8 cellular contexts compared by ENCODE assay signal in the genomic region with DNA sequence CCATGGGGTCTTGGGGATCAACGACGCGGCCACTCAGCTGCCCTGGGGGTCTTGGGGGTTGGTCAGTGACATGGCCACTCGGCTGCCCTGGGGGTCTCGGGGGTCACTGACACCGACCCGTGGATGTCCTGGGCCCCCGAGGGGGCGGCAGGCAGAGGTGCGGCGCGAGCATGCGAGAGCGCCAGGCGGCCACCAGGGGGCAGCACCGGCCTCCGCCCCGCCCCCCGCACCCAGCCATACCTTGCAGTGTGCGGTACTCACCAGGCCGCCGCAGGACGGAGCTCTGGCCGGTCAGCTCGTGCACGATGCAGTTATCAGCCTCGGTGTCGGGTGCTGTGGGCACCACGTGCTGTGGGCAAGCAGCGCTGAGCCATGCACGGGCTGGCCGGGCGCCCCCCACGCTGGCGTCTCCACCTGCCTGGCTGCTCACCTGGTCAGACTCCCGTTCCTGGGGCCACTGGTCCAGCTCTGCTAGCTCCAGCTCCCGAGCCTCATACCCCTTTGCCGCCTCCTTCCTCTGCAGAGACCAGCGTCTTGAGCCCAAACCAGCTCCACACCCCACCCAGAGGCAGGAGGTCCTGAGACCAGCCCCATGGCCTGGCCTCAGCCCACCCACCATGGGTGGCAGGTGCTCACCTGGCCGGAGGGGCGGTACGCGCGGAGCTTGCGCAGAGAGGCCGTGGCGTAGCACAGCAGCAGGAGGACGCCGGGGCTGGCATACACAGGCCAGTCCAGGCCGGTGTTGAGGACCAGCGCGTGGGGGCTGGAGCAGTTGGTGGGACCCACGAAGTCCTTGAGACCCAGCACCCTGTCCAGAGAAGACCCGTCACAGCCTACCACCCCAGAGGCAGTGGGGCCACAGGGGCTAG. TPM values are rescaled to one million over a fixed set of nuclear protein-coding genes. Genes with fewer than 3 reads are reported as not detected.
DNase-seq lines count a peak whose midpoint lies in the region; ATAC-seq, FAIRE-seq and TF ChIP-seq lines count a peak whose summit lies in the region.

No MANE protein-coding gene starts in this region.

- H3K27ac Mint-ChIP-seq in natural killer cell: no peak overlapping the region

- H3K9me2 ChIP-seq in GM23248 (ENCODE audit: insufficient read depth): no peaks in the 10 kb centered on the region

- TF ChIP-seq CTCF in D721Med (IDR thresholded peaks at IDR 0.05; ENCODE audit: insufficient read depth, missing control alignments) (peak; percentile 71), endothelial cell of umbilical vein (IDR thresholded peaks at IDR 0.05; ENCODE audit: extremely low read depth in 1 of 2, insufficient read depth in 1 of 2, low read depth in 1 of 2, low read length in 2 of 2) (peak; percentile 97 to 99), natural killer cell (IDR thresholded peaks at IDR 0.05) (peak; percentile 98)

- ATAC-seq in natural killer cell: peak; percentile 85 to 99 (median 90)
- ATAC-seq in GM21515 (IDR thresholded peaks at IDR 0.05; ENCODE audit: unreplicated experiment): no peak

- H3K4me1 ChIP-seq in GM23248 (ENCODE audit: insufficient read depth): no peaks in the 10 kb centered on the region
- H3K4me1 ChIP-seq in endothelial cell of umbilical vein (ENCODE audit: control insufficient read depth, extremely low read depth, insufficient read depth, low read length): no peaks in the 10 kb centered on the region

- FAIRE-seq in D721Med (lab: Jason Lieb, UNC): no peak
- peak; percentile 90 for FAIRE-seq in endothelial cell of umbilical vein (lab: Jason Lieb, UNC)

- no peaks in the 10 kb centered on the region for H3F3A ChIP-seq in GM23248 (ENCODE audit: insufficient read depth)

- H3K79me2 ChIP-seq in GM23248 (ENCODE audit: insufficient read depth) (peaks cover 20% of the 10 kb centered on the region), endothelial cell of umbilical vein (ENCODE audit: control insufficient read depth, insufficient read depth, low read length) (no peaks in the 10 kb centered on the region)

- POLR2A ChIA-PET in endothelial cell of umbilical vein (lab: Charles Lee): interaction anchor here (0.7 to 1.2 kb wide), 2 partner anchors 47 to 69 kb away, joined by 3 to 6 read pairs; a partner anchor contains a TSS

- CTCF ChIA-PET in endothelial cell of umbilical vein (lab: Charles Lee): interaction anchor here (0.5 to 7.3 kb wide), 51 partner anchors 9 to 526 kb away, joined by 3 to 165 read pairs (median 8); a partner anchor contains a TSS

- BruUV-seq in endothelial cell of umbilical vein (replicated peaks; lab: Mats Ljungman, UMichigan): TSS peak; percentile 32

- dilution Hi-C loops in endothelial cell of umbilical vein (cut with MboI; ENCODE audit: extremely low pct_ligation_motif_present, low sequenced_read_pairs): no loop called here

- no peaks in the 10 kb centered on the region for H3K9me1 ChIP-seq in endothelial cell of umbilical vein (replicated peaks; ENCODE audit: control insufficient read depth, extremely low read depth, insufficient read depth, low read length)

- H3K27me3 Mint-ChIP-seq in natural killer cell (ENCODE audit: low read depth in 2 of 2): no peaks in the 10 kb centered on the region

- in situ Hi-C loops in GM23248 (cut with MboI): no loop called here

- H3K27ac ChIP-seq in GM23248 (no peak overlapping the region), endothelial cell of umbilical vein (ENCODE audit: insufficient read depth, low read depth, low read length) (no peak overlapping the region)

- DNase-seq in D721Med (ENCODE audit: insufficient read length, low spot score) (peak; percentile 41), GM23248 (peak; percentile 80), NOMO-1 treated with DMSO at 0.1 percent for 48 hours (lab: John Stamatoyannopoulos, UW; ENCODE audit: unreplicated experiment) (peak; percentile 70), endothelial cell of umbilical vein (ENCODE audit: low read depth, low spot score) (peak; percentile 50), natural killer cell (peak; percentile 75)
- DNase-seq in activated CD8-positive, alpha-beta memory T cell treated with anti-CD3 and anti-CD28 coated beads, Interleukin-2, amount 50 U/mL, for 24 hours (ENCODE audit: extremely low read depth): peak; percentile 13
- peak; percentile 35 for DNase-seq in stimulated activated naive CD4-positive, alpha-beta T cell treated with Interleukin-2 at 50 U/mL for 16 hours (lab: John Stamatoyannopoulos, UW)

- no peaks in the 10 kb centered on the region for H3K9me3 Mint-ChIP-seq in natural killer cell

- TF ChIP-seq POLR2A in endothelial cell of umbilical vein (IDR thresholded peaks at IDR 0.05; ENCODE audit: low read depth, low read length): no peak

- H3K36me3 ChIP-seq in GM23248 (ENCODE audit: low read depth) (peaks cover 10% of the 10 kb centered on the region; the same call in 1 of the 2 replicates), endothelial cell of umbilical vein (ENCODE audit: control insufficient read depth in 2 of 2, extremely low read depth in 1 of 2, insufficient read depth in 2 of 2, low read length in 2 of 2) (peaks cover 2 to 61% of the 10 kb centered on the region in 2 experiments)

- H3K36me3 Mint-ChIP-seq in natural killer cell: no peaks in the 10 kb centered on the region

- H4K20me1 ChIP-seq in GM23248 (ENCODE audit: insufficient read depth) (no peaks in the 10 kb centered on the region), endothelial cell of umbilical vein (replicated peaks; ENCODE audit: control insufficient read depth, extremely low read depth, insufficient read depth, low read length) (no peaks in the 10 kb centered on the region)

- H3K4me3 ChIP-seq in GM23248 (no peak overlapping the region), endothelial cell of umbilical vein (replicated peaks in 1 of 3; ENCODE audit: insufficient read depth in 1 of 3, low read depth in 1 of 3, low read length in 3 of 3) (no peak overlapping the region)

- H3K4me1 Mint-ChIP-seq in natural killer cell: peaks cover 0 to 5% of the 10 kb centered on the region in 2 donors

- H3K4me3 Mint-ChIP-seq in natural killer cell: no peak overlapping the region

- H2AFZ ChIP-seq in GM23248: no peak overlapping the region
- no peak overlapping the region for H2AFZ ChIP-seq in endothelial cell of umbilical vein (ENCODE audit: low read depth, low read length)

- H3K9me3 ChIP-seq in GM23248 (ENCODE audit: low read depth) (no peaks in the 10 kb centered on the region), endothelial cell of umbilical vein (replicated peaks; ENCODE audit: control insufficient read depth, insufficient read depth, low read length) (no peaks in the 10 kb centered on the region)

- 50 to 54% methylated on average over 43 to 50 of the region's 54 CpGs for WGBS in GM23248 (ENCODE audit: low coverage in 1 of 2, low lambda C conversion rate in 2 of 2, missing lambda C conversion rate in 2 of 2), 2 experiments

- H3K4me2 ChIP-seq in GM23248 (ENCODE audit: unreplicated experiment) (no peak overlapping the region), endothelial cell of umbilical vein (ENCODE audit: insufficient read depth, low read length) (no peak overlapping the region)

- H3K9ac ChIP-seq in GM23248 (no peak overlapping the region), endothelial cell of umbilical vein (replicated peaks; ENCODE audit: extremely low read depth, insufficient read depth, low read length) (no peak overlapping the region)

- intact Hi-C loops in endothelial cell of umbilical vein (cut with micrococcal nuclease): loop anchor here (1.0 kb wide), 3 partner anchors 48 to 120 kb away; a partner anchor contains a TSS
- intact Hi-C loops in natural killer cell (cut with micrococcal nuclease): loop anchor here (1.0 to 5.0 kb wide), 4 partner anchors 48 to 479 kb away; a partner anchor contains a TSS

- H3K27me3 ChIP-seq in GM23248 (replicated peaks; ENCODE audit: insufficient read depth) (no peaks in the 10 kb centered on the region), endothelial cell of umbilical vein (ENCODE audit: control insufficient read depth in 2 of 2, insufficient read depth in 2 of 2, low read length in 2 of 2) (no peaks in the 10 kb centered on the region)

RNA-seq across cellular contexts. Expression of a gene that starts 31.2 kb away (rescaled TPM):
- 20.4 and 22.3 TPM in 2 replicates for total RNA-seq in GM23248 (2014; rRNA removed; shearing (Covaris generic))
- polyA plus RNA-seq in GM23248 (2016; fragmentation: Nextera tagmentation; extraction: Ambion mirVana) (16.1 and 17.1 TPM in 2 replicates), endothelial cell of umbilical vein (26.1 and 30.8 TPM in 2 replicates)
- total RNA-seq in endothelial cell of umbilical vein (33.7 and 37.5 TPM in 2 replicates), natural killer cell (10 to 100 TPM; 36.6 to 43.3 (median 39.9) TPM)
- 14.6 and 19.2 TPM in 2 replicates for polyA plus RNA-seq in endothelial cell of umbilical vein (2011; cell fraction: cytosol; rRNA removed)
- 35.9 and 36.8 TPM in 2 replicates for polyA plus RNA-seq in endothelial cell of umbilical vein (2011; cell fraction: nucleus; rRNA removed)
- 19.1 and 27.5 TPM in 2 replicates for polyA plus RNA-seq in endothelial cell of umbilical vein (2012)
- 11.6 and 15.6 TPM in 2 replicates for polyA minus RNA-seq in endothelial cell of umbilical vein
- 27.9 TPM for polyA minus RNA-seq in endothelial cell of umbilical vein (2011; cell fraction: cytosol; rRNA and poly(A)+ RNA removed)
- polyA minus RNA-seq in endothelial cell of umbilical vein (2011; cell fraction: nucleus; rRNA and poly(A)+ RNA removed): 10.3 and 15.4 TPM in 2 replicates

RNA-seq across cellular contexts. Expression of a gene that starts 31.3 kb away (rescaled TPM):
- 13.7 and 14.6 TPM in 2 replicates for total RNA-seq in GM23248 (2014; rRNA removed; shearing (Covaris generic))
- polyA plus RNA-seq in GM23248 (2016; fragmentation: Nextera tagmentation; extraction: Ambion mirVana) (8.2 and 8.9 TPM in 2 replicates), endothelial cell of umbilical vein (27.6 and 34.0 TPM in 2 replicates)
- total RNA-seq in endothelial cell of umbilical vein (38.8 and 41.8 TPM in 2 replicates), natural killer cell (100 to 1,000 TPM; 459 to 712 (median 501) TPM)
- polyA plus RNA-seq in endothelial cell of umbilical vein (2011; cell fraction: cytosol; rRNA removed): 16.0 and 25.1 TPM in 2 replicates
- 44.2 and 52.7 TPM in 2 replicates for polyA plus RNA-seq in endothelial cell of umbilical vein (2011; cell fraction: nucleus; rRNA removed)
- 15.8 and 20.0 TPM in 2 replicates for polyA plus RNA-seq in endothelial cell of umbilical vein (2012)
- 15.2 and 15.4 TPM in 2 replicates for polyA minus RNA-seq in endothelial cell of umbilical vein
- 17.2 TPM for polyA minus RNA-seq in endothelial cell of umbilical vein (2011; cell fraction: cytosol; rRNA and poly(A)+ RNA removed)
- 16.2 and 22.6 TPM in 2 replicates for polyA minus RNA-seq in endothelial cell of umbilical vein (2011; cell fraction: nucleus; rRNA and poly(A)+ RNA removed)

RNA-seq across cellular contexts. Expression of a gene that starts 47.5 kb away (rescaled TPM):
- 223 and 294 TPM in 2 replicates for total RNA-seq in GM23248 (2014; rRNA removed; shearing (Covaris generic))
- polyA plus RNA-seq in GM23248 (2016; fragmentation: Nextera tagmentation; extraction: Ambion mirVana) (89.7 and 95.3 TPM in 2 replicates), endothelial cell of umbilical vein (298 and 393 TPM in 2 replicates)
- total RNA-seq in endothelial cell of umbilical vein (306 and 322 TPM in 2 replicates), natural killer cell (100 to 1,000 TPM; 172 to 197 (median 183) TPM)
- polyA plus RNA-seq in endothelial cell of umbilical vein (2011; cell fraction: cytosol; rRNA removed): 224 and 318 TPM in 2 replicates
- 848 and 1,004 TPM in 2 replicates for polyA plus RNA-seq in endothelial cell of umbilical vein (2011; cell fraction: nucleus; rRNA removed)
- polyA plus RNA-seq in endothelial cell of umbilical vein (2012): 214 and 360 TPM in 2 replicates
- 294 and 363 TPM in 2 replicates for polyA minus RNA-seq in endothelial cell of umbilical vein
- polyA minus RNA-seq in endothelial cell of umbilical vein (2011; cell fraction: cytosol; rRNA and poly(A)+ RNA removed): 47.3 TPM
- polyA minus RNA-seq in endothelial cell of umbilical vein (2011; cell fraction: nucleus; rRNA and poly(A)+ RNA removed): 270 and 364 TPM in 2 replicates

RNA-seq across cellular contexts. Expression of a gene that starts 51.2 kb away (rescaled TPM):
- total RNA-seq in GM23248 (2014; rRNA removed; shearing (Covaris generic)): not detected in 2 replicates
- polyA plus RNA-seq in GM23248 (2016; fragmentation: Nextera tagmentation; extraction: Ambion mirVana) (0.35 and 0.71 TPM in 2 replicates), endothelial cell of umbilical vein (0.30 and 0.38 TPM in 2 replicates)
- total RNA-seq in endothelial cell of umbilical vein (0.18 and 0.31 TPM in 2 replicates), natural killer cell (1 to 10 TPM; 8.2 to 9.2 (median 8.4) TPM)
- polyA plus RNA-seq in endothelial cell of umbilical vein (2011; cell fraction: cytosol; rRNA removed): 0.21 TPM in 1 of 2 replicates, not detected in the other
- 0.20 TPM in 1 of 2 replicates, not detected in the other for polyA plus RNA-seq in endothelial cell of umbilical vein (2011; cell fraction: nucleus; rRNA removed)
- 0.09 and 0.19 TPM in 2 replicates for polyA plus RNA-seq in endothelial cell of umbilical vein (2012)
- polyA minus RNA-seq in endothelial cell of umbilical vein: not detected in 2 replicates
- polyA minus RNA-seq in endothelial cell of umbilical vein (2011; cell fraction: cytosol; rRNA and poly(A)+ RNA removed): not detected
- polyA minus RNA-seq in endothelial cell of umbilical vein (2011; cell fraction: nucleus; rRNA and poly(A)+ RNA removed): 0.24 TPM in 1 of 2 replicates, not detected in the other

Comparison
In these comparisons a context has a peak if more than half of its experiments do, and no peak if none do; other contexts are left out.
1. DNase-seq: peak in every context shown above with its lines; median percentile 80 in GM23248; 75 in natural killer cell; 70 in NOMO-1 treated with DMSO at 0.1 percent for 48 hours; 50 in endothelial cell of umbilical vein; 41 in D721Med; 35 in stimulated activated naive CD4-positive, alpha-beta T cell treated with Interleukin-2 at 50 U/mL for 16 hours; 13 in activated CD8-positive, alpha-beta memory T cell treated with anti-CD3 and anti-CD28 coated beads, Interleukin-2, amount 50 U/mL, for 24 hours.
2. RNA of a gene that starts 31.3 kb away (total RNA-seq): 459 to 712 TPM in natural killer cell; 38.8 to 41.8 TPM in endothelial cell of umbilical vein and 13.7 to 14.6 TPM in GM23248; every median in the first group is over 10 times any median in the second.
3. Peak in every context shown above with its lines, with median percentiles within 50 percentile points of each other: CTCF ChIP-seq.